16 cellular contexts compared by ENCODE assay signal in the genomic region with DNA sequence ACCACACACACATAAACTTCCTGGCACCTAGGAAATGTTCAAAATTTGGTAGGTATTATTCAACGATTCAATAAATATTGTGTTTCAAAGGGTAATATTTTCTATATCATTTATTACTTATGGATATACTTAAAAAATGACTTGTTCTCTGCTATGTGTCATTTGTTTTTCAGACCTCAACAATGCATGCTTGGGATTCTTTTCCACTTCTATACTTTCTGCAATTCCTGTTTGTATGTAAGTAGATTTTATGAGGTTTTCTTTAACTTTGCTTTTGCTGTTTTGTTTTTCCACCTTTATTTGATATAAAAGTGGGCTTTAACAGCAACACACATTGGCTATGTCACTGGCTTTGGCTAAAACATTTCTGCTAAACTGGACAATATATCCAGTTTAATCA. TPM values are rescaled to one million over a fixed set of nuclear protein-coding genes. Genes with fewer than 3 reads are reported as not detected.
DNase-seq lines count a peak whose midpoint lies in the region; ATAC-seq and TF ChIP-seq lines count a peak whose summit lies in the region.
"Had no signal": no experiment of that assay in that cellular context is flagged by ENCODE, and none has a peak within 500 bp of the region (broad histone marks: within the 10 kb centered on the region; RNA-seq: fewer than 3 reads in every experiment).

No MANE protein-coding gene starts in this region.

- H3K4ac ChIP-seq in neuronal stem cell (ENCODE audit: low read length) = no peak overlapping the region

- no peaks in the 10 kb centered on the region for H3K9me3 Mint-ChIP-seq in activated T-cell treated with anti-CD3 and anti-CD28 coated beads, Interleukin-2, amount 50 U/mL, for 24 hours
- H3K9me3 Mint-ChIP-seq: T-helper 2 cell treated with Interferon-gamma antibody and Interleukin-4, amounts not matched to agents 5 μg/mL and 100 μg/mL, for 36 hours had no signal

- peaks cover 55% of the 10 kb centered on the region for H3K4me1 Mint-ChIP-seq in activated T-cell treated with anti-CD3 and anti-CD28 coated beads, Interleukin-2, amount 50 U/mL, for 24 hours (ENCODE audit: low read depth)

- H2BK120ac ChIP-seq in neuronal stem cell (ENCODE audit: low read depth, low read length) = no peak overlapping the region

- no peak overlapping the region for H2BK5ac ChIP-seq in neuronal stem cell (ENCODE audit: low read length)

- no peak overlapping the region for H3K14ac ChIP-seq in neuronal stem cell (ENCODE audit: low read length)

- H3K79me1 ChIP-seq in neuronal stem cell (ENCODE audit: low read depth, low read length) = peaks cover 2% of the 10 kb centered on the region

- no peak overlapping the region for H3K27ac ChIP-seq in neuronal stem cell (replicated peaks; ENCODE audit: low read length)
- H3K27ac ChIP-seq: coronary artery, upper lobe of right lung had no signal

- no peak overlapping the region for H3K18ac ChIP-seq in neuronal stem cell (ENCODE audit: low read length)

- H3K27me3 ChIP-seq in skeletal muscle satellite cell (ENCODE audit: control insufficient read depth, insufficient read depth, low read length) (no peaks in the 10 kb centered on the region), neuronal stem cell (ENCODE audit: control insufficient read depth in 3 of 3, insufficient read depth in 3 of 3, low read depth in 1 of 3, low read length in 3 of 3) (no peaks in the 10 kb centered on the region)
- H3K27me3 ChIP-seq: neutrophil, upper lobe of right lung had no signal

- no peak overlapping the region for H2AFZ ChIP-seq in neuronal stem cell (ENCODE audit: low read length)

- DNase-seq in activated T-cell treated with anti-CD3 and anti-CD28 coated beads, Interleukin-2, amount 50 U/mL, for 24 hours = no peak
- no peak for DNase-seq in activated T-cell treated with anti-CD3 and anti-CD28 coated beads, Interleukin-2, amount 50 U/mL, for 1 hour
- DNase-seq in foreskin fibroblast (no peak), neuronal stem cell (ENCODE audit: low spot score) (no peak), NCI-H128 (lab: John Stamatoyannopoulos, UW; ENCODE audit: unreplicated experiment) (no peak)
- DNase-seq: activated CD8-positive, alpha-beta T cell treated with anti-CD3 and anti-CD28 coated beads, Interleukin-2, amount 10 ng/mL, durations not matched to agents 7 days and 5 days; DMS53; foreskin melanocyte; left cardiac atrium; upper lobe of right lung had no signal

- no peak overlapping the region for H4K8ac ChIP-seq in neuronal stem cell (ENCODE audit: low read depth, low read length)

- H3K4me3 Mint-ChIP-seq in activated T-cell treated with anti-CD3 and anti-CD28 coated beads, Interleukin-2, amount 50 U/mL, for 24 hours = peak overlapping the region; percentile 36
- H3K4me3 Mint-ChIP-seq: activated CD8-positive, alpha-beta T cell treated with anti-CD3 and anti-CD28 coated beads, Interleukin-2, amount 10 ng/mL, durations not matched to agents 7 days and 5 days; T-helper 2 cell treated with Interferon-gamma antibody and Interleukin-4, amounts not matched to agents 5 μg/mL and 100 μg/mL, for 36 hours had no signal

- H3K36me3 ChIP-seq in skeletal muscle satellite cell (ENCODE audit: insufficient read depth, low read length) = no peaks in the 10 kb centered on the region
- H3K36me3 ChIP-seq in neuronal stem cell (replicated peaks in 1 of 2; ENCODE audit: control insufficient read depth in 2 of 2, insufficient read depth in 2 of 2, low read length in 2 of 2) = peaks cover 0 to 4% of the 10 kb centered on the region in 2 donors
- H3K36me3 ChIP-seq: neutrophil, upper lobe of right lung had no signal

- H3K4me1 ChIP-seq in skeletal muscle satellite cell (ENCODE audit: control insufficient read depth, insufficient read depth, low read length) (peaks cover 39% of the 10 kb centered on the region), neuronal stem cell (ENCODE audit: control insufficient read depth in 2 of 2, insufficient read depth in 1 of 2, low read depth in 1 of 2, low read length in 2 of 2) (peaks cover 0 to 2% of the 10 kb centered on the region in 2 donors)

- no peak overlapping the region for H3K23ac ChIP-seq in neuronal stem cell (ENCODE audit: low read depth, low read length, poor library complexity)

- H2AK5ac ChIP-seq in neuronal stem cell (ENCODE audit: low read depth, low read length) = no peak overlapping the region

- H3K4me3 ChIP-seq in WI38 (ENCODE audit: low read depth, low read length) (peak overlapping the region; percentile 32; the same call in 1 of the 2 replicates), foreskin fibroblast (ENCODE audit: low read depth in 1 of 2, low read length in 2 of 2) (peak overlapping the region; percentile 3 to 85), skeletal muscle satellite cell (ENCODE audit: low read length) (peak overlapping the region; percentile 98), neuronal stem cell (ENCODE audit: low read length in 2 of 2) (no peak overlapping the region)
- H3K4me3 ChIP-seq: coronary artery had no signal

- peak overlapping the region; percentile 85 for H3K4me2 ChIP-seq in skeletal muscle satellite cell (ENCODE audit: low read length)
- no peak overlapping the region for H3K4me2 ChIP-seq in neuronal stem cell (ENCODE audit: insufficient read depth, low read length, poor library complexity, severe bottlenecking)

- no peaks in the 10 kb centered on the region for H3K27me3 Mint-ChIP-seq in activated T-cell treated with anti-CD3 and anti-CD28 coated beads, Interleukin-2, amount 50 U/mL, for 24 hours

- H3K9me3 ChIP-seq in skeletal muscle satellite cell (replicated peaks; ENCODE audit: low read length) (no peaks in the 10 kb centered on the region), neuronal stem cell (replicated peaks in 1 of 2; ENCODE audit: control insufficient read depth in 2 of 2, insufficient read depth in 1 of 2, low read depth in 1 of 2, low read length in 2 of 2) (peaks cover 0 to 17% of the 10 kb centered on the region in 2 donors)
- H3K9me3 ChIP-seq: neutrophil, upper lobe of right lung had no signal

- peaks cover 29% of the 10 kb centered on the region for H3K36me3 Mint-ChIP-seq in activated T-cell treated with anti-CD3 and anti-CD28 coated beads, Interleukin-2, amount 50 U/mL, for 24 hours (ENCODE audit: low read depth)

- no peak overlapping the region for H2BK12ac ChIP-seq in neuronal stem cell (ENCODE audit: low read length)

- no peak overlapping the region for H2BK15ac ChIP-seq in neuronal stem cell (ENCODE audit: low read length)

- TF ChIP-seq CTCF in WI38 (IDR thresholded peaks at IDR 0.05; ENCODE audit: low read depth, low read length) = no peak
- TF ChIP-seq CTCF in foreskin fibroblast (IDR thresholded peaks at IDR 0.05; ENCODE audit: low read depth, low read length) = no peak

- H3K27ac Mint-ChIP-seq in activated T-cell treated with anti-CD3 and anti-CD28 coated beads, Interleukin-2, amount 50 U/mL, for 24 hours = no peak overlapping the region
- H3K27ac Mint-ChIP-seq: activated CD8-positive, alpha-beta T cell treated with anti-CD3 and anti-CD28 coated beads, Interleukin-2, amount 10 ng/mL, durations not matched to agents 7 days and 5 days; T-helper 2 cell treated with Interferon-gamma antibody and Interleukin-4, amounts not matched to agents 5 μg/mL and 100 μg/mL, for 36 hours had no signal

- no peak overlapping the region for H4K91ac ChIP-seq in neuronal stem cell (ENCODE audit: low read depth, low read length, poor library complexity)

- WGBS in neuronal stem cell (ENCODE audit: extremely low coverage in 2 of 2, insufficient read length in 2 of 2, insufficient replicate concordance in 1 of 2), 2 donors = no CpG with 5 or more reads among the region's 1 CpG

- peak overlapping the region; percentile 88 for H3K9ac ChIP-seq in skeletal muscle satellite cell (ENCODE audit: low read depth, low read length)
- no peak overlapping the region for H3K9ac ChIP-seq in neuronal stem cell (ENCODE audit: low read depth, low read length, poor library complexity)

- ATAC-seq in HG03521 (IDR thresholded peaks at IDR 0.05; ENCODE audit: unreplicated experiment) = no peak
- ATAC-seq: activated CD8-positive, alpha-beta T cell treated with anti-CD3 and anti-CD28 coated beads, Interleukin-2, amount 10 ng/mL, durations not matched to agents 7 days and 5 days; left cardiac atrium; upper lobe of right lung had no signal

RNA-seq across cellular contexts. Expression of a gene that starts 3.5 kb away (rescaled TPM):
- 105 and 122 TPM in 2 replicates for total RNA-seq in skeletal muscle satellite cell (2012; rRNA removed)
- polyA plus RNA-seq in neuronal stem cell (2013, experiment 1 of 2) = 80.0 TPM
- 83.8 TPM for polyA plus RNA-seq in neuronal stem cell (2013, experiment 2 of 2)

RNA-seq across cellular contexts. Expression of a gene that starts 4.3 kb away (rescaled TPM):
- 40.2 and 43.9 TPM in 2 replicates for total RNA-seq in skeletal muscle satellite cell (2012; rRNA removed)
- 16.0 TPM for polyA plus RNA-seq in neuronal stem cell (2013, experiment 1 of 2)
- polyA plus RNA-seq in neuronal stem cell (2013, experiment 2 of 2) = 15.2 TPM

Comparison
In these comparisons a context has a peak if more than half of its experiments do, and no peak if none do; other contexts are left out.
1. H3K4me3 ChIP-seq: peak in WI38 (single experiment), foreskin fibroblast (2 of 2) and skeletal muscle satellite cell (single experiment); none in neuronal stem cell (0 of 2).